In genomic region chr22:24703101-24703500, GRCh38 we compare ENCODE assay signal across 1 cellular context.
A peak's percentile ranks its signal among the peaks of the same experiment; 100 is the strongest.
TF ChIP-seq lines count a peak whose summit lies in the region.

No MANE protein-coding gene starts in this region.

TF ChIP-seq in HepG2, 621 proteins besides CTCF, POLR2A, EP300 and RAD21 (continued from another document and continues in another):
- peak; percentile 31; the same call in 1 of the 2 replicates for TF ChIP-seq MIER2 (CRISPR knock-in tag; IDR thresholded peaks at IDR 0.05)
- no peak for TF ChIP-seq JDP2 (CRISPR knock-in tag; IDR thresholded peaks at IDR 0.05; ENCODE audit: borderline replicate concordance)
- TF ChIP-seq TOE1 (CRISPR knock-in tag; IDR thresholded peaks at IDR 0.05) = no peak
- TF ChIP-seq KAT8 (CRISPR knock-in tag; IDR thresholded peaks at IDR 0.05) = 0 out of 2 replicates have a peak, but pooled peaks have one; percentile 34
- TF ChIP-seq FOXJ3 (CRISPR knock-in tag; IDR thresholded peaks at IDR 0.05; ENCODE audit: borderline replicate concordance) = no peak
- 0 out of 2 replicates have a peak, but pooled peaks have one; percentile 78 for TF ChIP-seq ZFP36L1 (CRISPR knock-in tag; IDR thresholded peaks at IDR 0.05)
- TF ChIP-seq ZNF225 (CRISPR knock-in tag; IDR thresholded peaks at IDR 0.05) = no peak; the same call in 1 of the 2 replicates
- TF ChIP-seq ZBTB1 (CRISPR knock-in tag; IDR thresholded peaks at IDR 0.05; ENCODE audit: borderline replicate concordance) = no peak
- TF ChIP-seq, protein P1, sequence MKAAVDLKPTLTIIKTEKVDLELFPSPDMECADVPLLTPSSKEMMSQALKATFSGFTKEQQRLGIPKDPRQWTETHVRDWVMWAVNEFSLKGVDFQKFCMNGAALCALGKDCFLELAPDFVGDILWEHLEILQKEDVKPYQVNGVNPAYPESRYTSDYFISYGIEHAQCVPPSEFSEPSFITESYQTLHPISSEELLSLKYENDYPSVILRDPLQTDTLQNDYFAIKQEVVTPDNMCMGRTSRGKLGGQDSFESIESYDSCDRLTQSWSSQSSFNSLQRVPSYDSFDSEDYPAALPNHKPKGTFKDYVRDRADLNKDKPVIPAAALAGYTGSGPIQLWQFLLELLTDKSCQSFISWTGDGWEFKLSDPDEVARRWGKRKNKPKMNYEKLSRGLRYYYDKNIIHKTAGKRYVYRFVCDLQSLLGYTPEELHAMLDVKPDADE (CRISPR knock-in tag; IDR thresholded peaks at IDR 0.05) = no peak
- no peak for TF ChIP-seq REXO4 (CRISPR knock-in tag; IDR thresholded peaks at IDR 0.05; ENCODE audit: borderline replicate concordance)
- no peak for TF ChIP-seq CAMTA2 (CRISPR knock-in tag; IDR thresholded peaks at IDR 0.05; ENCODE audit: borderline replicate concordance)
- TF ChIP-seq CSRNP2 (CRISPR knock-in tag; conservative IDR thresholded peaks at IDR 0.05; ENCODE audit: low read depth) = no peak
- no peak for TF ChIP-seq ZNF782 (CRISPR knock-in tag; IDR thresholded peaks at IDR 0.05; ENCODE audit: borderline replicate concordance)
- no peak for TF ChIP-seq RFXANK (CRISPR knock-in tag; IDR thresholded peaks at IDR 0.05)
- no peak for TF ChIP-seq CC2D1A (CRISPR knock-in tag; IDR thresholded peaks at IDR 0.05)
- no peak for TF ChIP-seq ZNF484 (CRISPR knock-in tag; IDR thresholded peaks at IDR 0.05; ENCODE audit: borderline replicate concordance, low read depth)
- TF ChIP-seq ZNF879 (CRISPR knock-in tag; IDR thresholded peaks at IDR 0.05) = no peak
- TF ChIP-seq, protein P2, sequence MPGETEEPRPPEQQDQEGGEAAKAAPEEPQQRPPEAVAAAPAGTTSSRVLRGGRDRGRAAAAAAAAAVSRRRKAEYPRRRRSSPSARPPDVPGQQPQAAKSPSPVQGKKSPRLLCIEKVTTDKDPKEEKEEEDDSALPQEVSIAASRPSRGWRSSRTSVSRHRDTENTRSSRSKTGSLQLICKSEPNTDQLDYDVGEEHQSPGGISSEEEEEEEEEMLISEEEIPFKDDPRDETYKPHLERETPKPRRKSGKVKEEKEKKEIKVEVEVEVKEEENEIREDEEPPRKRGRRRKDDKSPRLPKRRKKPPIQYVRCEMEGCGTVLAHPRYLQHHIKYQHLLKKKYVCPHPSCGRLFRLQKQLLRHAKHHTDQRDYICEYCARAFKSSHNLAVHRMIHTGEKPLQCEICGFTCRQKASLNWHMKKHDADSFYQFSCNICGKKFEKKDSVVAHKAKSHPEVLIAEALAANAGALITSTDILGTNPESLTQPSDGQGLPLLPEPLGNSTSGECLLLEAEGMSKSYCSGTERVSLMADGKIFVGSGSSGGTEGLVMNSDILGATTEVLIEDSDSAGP (CRISPR knock-in tag; IDR thresholded peaks at IDR 0.05; ENCODE audit: borderline replicate concordance) = no peak
- TF ChIP-seq GLI4 (CRISPR knock-in tag; IDR thresholded peaks at IDR 0.05; ENCODE audit: borderline replicate concordance) = no peak
- no peak; the same call in 1 of the 2 replicates for TF ChIP-seq TCF7 (IDR thresholded peaks at IDR 0.05; ENCODE audit: low read depth)
- no peak for TF ChIP-seq KAT2B (IDR thresholded peaks at IDR 0.05; ENCODE audit: borderline replicate concordance, low read depth, low read length)
- TF ChIP-seq MED1 (CRISPR knock-in tag; IDR thresholded peaks at IDR 0.05) = peak; percentile 51; the same call in 1 of the 2 replicates
- TF ChIP-seq ESRRA (CRISPR knock-in tag; IDR thresholded peaks at IDR 0.05; ENCODE audit: low read depth) = no peak
- no peak for TF ChIP-seq ZNF432 (CRISPR knock-in tag; IDR thresholded peaks at IDR 0.05; ENCODE audit: borderline replicate concordance)
- no peak for TF ChIP-seq MBNL3 (CRISPR knock-in tag; conservative IDR thresholded peaks at IDR 0.05)
- TF ChIP-seq BRCA1 (CRISPR knock-in tag; IDR thresholded peaks at IDR 0.05) = no peak
- no peak for TF ChIP-seq MED13 (CRISPR knock-in tag; IDR thresholded peaks at IDR 0.05)
- no peak for TF ChIP-seq ZNF674 (CRISPR knock-in tag; IDR thresholded peaks at IDR 0.05; ENCODE audit: low read depth)
- no peak for TF ChIP-seq SRF (IDR thresholded peaks at IDR 0.05; ENCODE audit: low read depth, low read length)
- TF ChIP-seq SP140L (CRISPR knock-in tag; IDR thresholded peaks at IDR 0.05; ENCODE audit: borderline replicate concordance) = no peak
- TF ChIP-seq ZFP90 (CRISPR knock-in tag; IDR thresholded peaks at IDR 0.05; ENCODE audit: borderline replicate concordance) = no peak
- no peak for TF ChIP-seq ZNF446 (CRISPR knock-in tag; IDR thresholded peaks at IDR 0.05)
- TF ChIP-seq HOXA3 (CRISPR knock-in tag; IDR thresholded peaks at IDR 0.05) = peak; percentile 31; the same call in 1 of the 2 replicates
- no peak for TF ChIP-seq ZNF792 (CRISPR knock-in tag; IDR thresholded peaks at IDR 0.05)
- no peak for TF ChIP-seq SMC3 (IDR thresholded peaks at IDR 0.05; ENCODE audit: low read length)
- no peak for TF ChIP-seq PHF20 (CRISPR knock-in tag; IDR thresholded peaks at IDR 0.05)
- TF ChIP-seq JUN (CRISPR knock-in tag; IDR thresholded peaks at IDR 0.05) = no peak
- TF ChIP-seq ZNF577 (CRISPR knock-in tag; IDR thresholded peaks at IDR 0.05; ENCODE audit: borderline replicate concordance, low read depth) = no peak
- TF ChIP-seq, protein P3, sequence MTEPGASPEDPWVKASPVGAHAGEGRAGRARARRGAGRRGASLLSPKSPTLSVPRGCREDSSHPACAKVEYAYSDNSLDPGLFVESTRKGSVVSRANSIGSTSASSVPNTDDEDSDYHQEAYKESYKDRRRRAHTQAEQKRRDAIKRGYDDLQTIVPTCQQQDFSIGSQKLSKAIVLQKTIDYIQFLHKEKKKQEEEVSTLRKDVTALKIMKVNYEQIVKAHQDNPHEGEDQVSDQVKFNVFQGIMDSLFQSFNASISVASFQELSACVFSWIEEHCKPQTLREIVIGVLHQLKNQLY (CRISPR knock-in tag; IDR thresholded peaks at IDR 0.05) = peak; percentile 75; the same call in 1 of the 2 replicates
- TF ChIP-seq IKZF4 (CRISPR knock-in tag; IDR thresholded peaks at IDR 0.05; ENCODE audit: borderline replicate concordance, low read depth, not compliant biosample characterization) = no peak
- TF ChIP-seq TBP (CRISPR knock-in tag; IDR thresholded peaks at IDR 0.05) = no peak
- TF ChIP-seq, protein P4, sequence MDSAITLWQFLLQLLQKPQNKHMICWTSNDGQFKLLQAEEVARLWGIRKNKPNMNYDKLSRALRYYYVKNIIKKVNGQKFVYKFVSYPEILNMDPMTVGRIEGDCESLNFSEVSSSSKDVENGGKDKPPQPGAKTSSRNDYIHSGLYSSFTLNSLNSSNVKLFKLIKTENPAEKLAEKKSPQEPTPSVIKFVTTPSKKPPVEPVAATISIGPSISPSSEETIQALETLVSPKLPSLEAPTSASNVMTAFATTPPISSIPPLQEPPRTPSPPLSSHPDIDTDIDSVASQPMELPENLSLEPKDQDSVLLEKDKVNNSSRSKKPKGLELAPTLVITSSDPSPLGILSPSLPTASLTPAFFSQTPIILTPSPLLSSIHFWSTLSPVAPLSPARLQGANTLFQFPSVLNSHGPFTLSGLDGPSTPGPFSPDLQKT (CRISPR knock-in tag; IDR thresholded peaks at IDR 0.05; ENCODE audit: borderline replicate concordance) = no peak
- no peak for TF ChIP-seq ZNF510 (CRISPR knock-in tag; IDR thresholded peaks at IDR 0.05; ENCODE audit: low read depth)
- TF ChIP-seq ZNF547 (CRISPR knock-in tag; IDR thresholded peaks at IDR 0.05) = no peak
- no peak for TF ChIP-seq TCF12 (IDR thresholded peaks at IDR 0.05)
- no peak for TF ChIP-seq TCF12 (CRISPR knock-in tag; IDR thresholded peaks at IDR 0.05)
- no peak for TF ChIP-seq ZNF234 (CRISPR knock-in tag; conservative IDR thresholded peaks at IDR 0.05)
- no peak for TF ChIP-seq ZBTB46 (CRISPR knock-in tag; IDR thresholded peaks at IDR 0.05; ENCODE audit: borderline replicate concordance)
- TF ChIP-seq, protein P5, sequence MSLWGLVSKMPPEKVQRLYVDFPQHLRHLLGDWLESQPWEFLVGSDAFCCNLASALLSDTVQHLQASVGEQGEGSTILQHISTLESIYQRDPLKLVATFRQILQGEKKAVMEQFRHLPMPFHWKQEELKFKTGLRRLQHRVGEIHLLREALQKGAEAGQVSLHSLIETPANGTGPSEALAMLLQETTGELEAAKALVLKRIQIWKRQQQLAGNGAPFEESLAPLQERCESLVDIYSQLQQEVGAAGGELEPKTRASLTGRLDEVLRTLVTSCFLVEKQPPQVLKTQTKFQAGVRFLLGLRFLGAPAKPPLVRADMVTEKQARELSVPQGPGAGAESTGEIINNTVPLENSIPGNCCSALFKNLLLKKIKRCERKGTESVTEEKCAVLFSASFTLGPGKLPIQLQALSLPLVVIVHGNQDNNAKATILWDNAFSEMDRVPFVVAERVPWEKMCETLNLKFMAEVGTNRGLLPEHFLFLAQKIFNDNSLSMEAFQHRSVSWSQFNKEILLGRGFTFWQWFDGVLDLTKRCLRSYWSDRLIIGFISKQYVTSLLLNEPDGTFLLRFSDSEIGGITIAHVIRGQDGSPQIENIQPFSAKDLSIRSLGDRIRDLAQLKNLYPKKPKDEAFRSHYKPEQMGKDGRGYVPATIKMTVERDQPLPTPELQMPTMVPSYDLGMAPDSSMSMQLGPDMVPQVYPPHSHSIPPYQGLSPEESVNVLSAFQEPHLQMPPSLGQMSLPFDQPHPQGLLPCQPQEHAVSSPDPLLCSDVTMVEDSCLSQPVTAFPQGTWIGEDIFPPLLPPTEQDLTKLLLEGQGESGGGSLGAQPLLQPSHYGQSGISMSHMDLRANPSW (CRISPR knock-in tag; IDR thresholded peaks at IDR 0.05; ENCODE audit: borderline replicate concordance) = no peak
- TF ChIP-seq, protein P6, sequence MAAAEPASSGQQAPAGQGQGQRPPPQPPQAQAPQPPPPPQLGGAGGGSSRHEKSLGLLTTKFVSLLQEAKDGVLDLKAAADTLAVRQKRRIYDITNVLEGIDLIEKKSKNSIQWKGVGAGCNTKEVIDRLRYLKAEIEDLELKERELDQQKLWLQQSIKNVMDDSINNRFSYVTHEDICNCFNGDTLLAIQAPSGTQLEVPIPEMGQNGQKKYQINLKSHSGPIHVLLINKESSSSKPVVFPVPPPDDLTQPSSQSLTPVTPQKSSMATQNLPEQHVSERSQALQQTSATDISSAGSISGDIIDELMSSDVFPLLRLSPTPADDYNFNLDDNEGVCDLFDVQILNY (CRISPR knock-in tag; conservative IDR thresholded peaks at IDR 0.05) = no peak
- TF ChIP-seq CCAR2 (optimal IDR thresholded peaks at IDR 0.05; ENCODE audit: low read depth, low read length) = no peak
- TF ChIP-seq SSRP1 (CRISPR knock-in tag; IDR thresholded peaks at IDR 0.05) = no peak
- TF ChIP-seq, protein P7, sequence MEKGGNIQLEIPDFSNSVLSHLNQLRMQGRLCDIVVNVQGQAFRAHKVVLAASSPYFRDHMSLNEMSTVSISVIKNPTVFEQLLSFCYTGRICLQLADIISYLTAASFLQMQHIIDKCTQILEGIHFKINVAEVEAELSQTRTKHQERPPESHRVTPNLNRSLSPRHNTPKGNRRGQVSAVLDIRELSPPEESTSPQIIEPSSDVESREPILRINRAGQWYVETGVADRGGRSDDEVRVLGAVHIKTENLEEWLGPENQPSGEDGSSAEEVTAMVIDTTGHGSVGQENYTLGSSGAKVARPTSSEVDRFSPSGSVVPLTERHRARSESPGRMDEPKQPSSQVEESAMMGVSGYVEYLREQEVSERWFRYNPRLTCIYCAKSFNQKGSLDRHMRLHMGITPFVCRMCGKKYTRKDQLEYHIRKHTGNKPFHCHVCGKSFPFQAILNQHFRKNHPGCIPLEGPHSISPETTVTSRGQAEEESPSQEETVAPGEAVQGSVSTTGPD (CRISPR knock-in tag; IDR thresholded peaks at IDR 0.05) = no peak
- no peak for TF ChIP-seq SP2 (CRISPR knock-in tag; IDR thresholded peaks at IDR 0.05)
- TF ChIP-seq ZNF326 (CRISPR knock-in tag; IDR thresholded peaks at IDR 0.05; ENCODE audit: borderline replicate concordance) = no peak
- peak; percentile 52; the same call in 1 of the 2 replicates for TF ChIP-seq TGIF2 (CRISPR knock-in tag; IDR thresholded peaks at IDR 0.05)
- no peak for TF ChIP-seq ZNF460 (CRISPR knock-in tag; IDR thresholded peaks at IDR 0.05; ENCODE audit: borderline replicate concordance)
- TF ChIP-seq CENPBD1 (CRISPR knock-in tag; IDR thresholded peaks at IDR 0.05; ENCODE audit: borderline replicate concordance, low read depth) = no peak
- TF ChIP-seq ZMYM3 (CRISPR knock-in tag; IDR thresholded peaks at IDR 0.05) = 0 out of 2 replicates have a peak, but pooled peaks have one; percentile 25
- TF ChIP-seq ZNF558 (CRISPR knock-in tag; IDR thresholded peaks at IDR 0.05; ENCODE audit: borderline replicate concordance) = no peak
- TF ChIP-seq, protein P8, sequence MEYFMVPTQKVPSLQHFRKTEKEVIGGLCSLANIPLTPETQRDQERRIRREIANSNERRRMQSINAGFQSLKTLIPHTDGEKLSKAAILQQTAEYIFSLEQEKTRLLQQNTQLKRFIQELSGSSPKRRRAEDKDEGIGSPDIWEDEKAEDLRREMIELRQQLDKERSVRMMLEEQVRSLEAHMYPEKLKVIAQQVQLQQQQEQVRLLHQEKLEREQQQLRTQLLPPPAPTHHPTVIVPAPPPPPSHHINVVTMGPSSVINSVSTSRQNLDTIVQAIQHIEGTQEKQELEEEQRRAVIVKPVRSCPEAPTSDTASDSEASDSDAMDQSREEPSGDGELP (IDR thresholded peaks at IDR 0.05; ENCODE audit: borderline replicate concordance, low read depth) = peak; percentile 56; the same call in 1 of the 2 replicates
